ENCODE assay signal across 8 cellular contexts in the genomic region with DNA sequence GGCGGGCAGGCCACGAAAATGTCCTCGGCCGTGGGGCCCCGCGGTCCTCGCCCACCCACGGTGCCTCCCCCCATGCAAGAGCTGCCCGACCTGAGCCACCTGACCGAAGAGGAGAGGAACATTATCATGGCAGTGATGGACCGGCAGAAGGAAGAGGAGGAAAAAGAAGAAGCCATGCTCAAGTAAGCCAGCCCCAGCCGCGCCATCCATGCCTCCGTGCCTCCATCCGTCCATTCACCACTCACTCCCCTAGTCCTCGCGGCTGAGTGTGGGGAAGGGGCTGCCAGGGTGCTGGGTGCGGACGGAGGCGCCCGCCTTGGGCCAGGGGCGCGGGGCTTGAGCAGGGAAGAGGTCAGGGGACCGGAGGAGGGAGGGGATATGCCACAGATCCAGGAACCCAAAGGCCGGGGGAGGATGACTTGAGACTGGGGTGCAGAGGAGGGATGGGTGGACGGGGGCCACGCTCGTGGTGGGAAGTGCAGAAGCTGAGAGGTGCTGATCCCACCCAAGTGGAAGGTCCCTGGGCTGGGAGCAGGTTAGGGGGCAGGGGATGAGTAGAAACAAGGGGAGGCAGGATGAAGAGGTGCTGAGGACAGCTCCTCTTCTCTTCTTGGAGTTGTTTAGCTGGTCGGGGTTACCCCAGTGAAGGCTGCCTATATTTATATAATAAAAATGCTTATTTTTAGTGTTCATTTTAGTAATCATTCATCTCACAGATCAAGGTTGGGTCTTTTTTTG. TPM values are rescaled to one million over a fixed set of nuclear protein-coding genes. Genes with fewer than 3 reads are reported as not detected.
DNase-seq lines count a peak whose midpoint lies in the region; ATAC-seq, FAIRE-seq and TF ChIP-seq lines count a peak whose summit lies in the region.

No MANE protein-coding gene starts in this region.

- FAIRE-seq in GM12891 (lab: Jason Lieb, UNC), result no peak

- H3K36me3 ChIP-seq in esophagus squamous epithelium, result no peaks in the 10 kb centered on the region

- H3K27me3 ChIP-seq in esophagus squamous epithelium, result peaks cover 0 to 38% (median 3%) of the 10 kb centered on the region in 4 donors

- intact Hi-C loops in esophagus squamous epithelium (cut with DNase I), result no loop called here
- intact Hi-C loops in sciatic nerve (cut with DNase I), result no loop called here

- WGBS in esophagus squamous epithelium, 2 donors, result 14 to 24% methylated on average over 14 of the region's 29 CpGs

- peak; percentile 4 for DNase-seq in GM12891 (ENCODE audit: insufficient read length, low spot score)
- DNase-seq in esophagus squamous epithelium (lab: John Stamatoyannopoulos, UW), result no peak
- no peak for DNase-seq in sciatic nerve (ENCODE audit: low spot score)
- DNase-seq in NCI-H2081 treated with DMSO at 0.1 percent for 48 hours (lab: John Stamatoyannopoulos, UW), result no peak
- DNase-seq in NCI-H2171 (lab: John Stamatoyannopoulos, UW), result no peak
- no peak for DNase-seq in NCI-H1436 (lab: John Stamatoyannopoulos, UW)
- DNase-seq in EL, result no peak

- peaks cover 0 to 12% (median 0%) of the 10 kb centered on the region in 3 donors for H3K4me1 ChIP-seq in esophagus squamous epithelium

- peak; percentile 17 for ATAC-seq in HG03521 (IDR thresholded peaks at IDR 0.05; ENCODE audit: unreplicated experiment)
- ATAC-seq in sciatic nerve, result peak; percentile 42

- H3K27ac ChIP-seq in esophagus squamous epithelium, result no peak overlapping the region

- TF ChIP-seq CTCF in esophagus squamous epithelium (IDR thresholded peaks at IDR 0.05), result no peak

- peak overlapping the region in 3 of 4 donors; percentile 4 to 62 (median 28) for H3K4me3 ChIP-seq in esophagus squamous epithelium

- no peak for TF ChIP-seq POLR2A in GM12891 (IDR thresholded peaks at IDR 0.05; ENCODE audit: low read depth, low read length)
- TF ChIP-seq POLR2A in esophagus squamous epithelium (IDR thresholded peaks at IDR 0.05), result no peak

- H3K9me3 ChIP-seq in esophagus squamous epithelium, result no peaks in the 10 kb centered on the region

TF ChIP-seq in GM12891, 5 proteins besides CTCF, POLR2A, EP300 and RAD21:
- TF ChIP-seq POU2F2 (IDR thresholded peaks at IDR 0.05; ENCODE audit: low read depth, low read length) (no peak), TAF1 (IDR thresholded peaks at IDR 0.05; ENCODE audit: low read depth, low read length) (no peak), PAX5 (IDR thresholded peaks at IDR 0.05; ENCODE audit: insufficient read depth, low read length, severe bottlenecking) (no peak), POLR2AphosphoS5 (IDR thresholded peaks at IDR 0.05; ENCODE audit: low read depth, low read length) (no peak), SPI1 (IDR thresholded peaks at IDR 0.05; ENCODE audit: low read depth, low read length) (no peak)

RNA-seq across cellular contexts. Expression of a gene that starts 0.8 kb away (rescaled TPM):
- not detected for polyA plus RNA-seq in GM12891 (2012; ENCODE audit: low read depth, missing spikeins)
- 10 to 100 TPM in 1 of 4 donors, 1 to 10 TPM in 1, under 1 TPM in 2; 0.13 to 16.8 (median 1.2) TPM for total RNA-seq in esophagus squamous epithelium
- 3.4 TPM for total RNA-seq in sciatic nerve
